In the genomic region with DNA sequence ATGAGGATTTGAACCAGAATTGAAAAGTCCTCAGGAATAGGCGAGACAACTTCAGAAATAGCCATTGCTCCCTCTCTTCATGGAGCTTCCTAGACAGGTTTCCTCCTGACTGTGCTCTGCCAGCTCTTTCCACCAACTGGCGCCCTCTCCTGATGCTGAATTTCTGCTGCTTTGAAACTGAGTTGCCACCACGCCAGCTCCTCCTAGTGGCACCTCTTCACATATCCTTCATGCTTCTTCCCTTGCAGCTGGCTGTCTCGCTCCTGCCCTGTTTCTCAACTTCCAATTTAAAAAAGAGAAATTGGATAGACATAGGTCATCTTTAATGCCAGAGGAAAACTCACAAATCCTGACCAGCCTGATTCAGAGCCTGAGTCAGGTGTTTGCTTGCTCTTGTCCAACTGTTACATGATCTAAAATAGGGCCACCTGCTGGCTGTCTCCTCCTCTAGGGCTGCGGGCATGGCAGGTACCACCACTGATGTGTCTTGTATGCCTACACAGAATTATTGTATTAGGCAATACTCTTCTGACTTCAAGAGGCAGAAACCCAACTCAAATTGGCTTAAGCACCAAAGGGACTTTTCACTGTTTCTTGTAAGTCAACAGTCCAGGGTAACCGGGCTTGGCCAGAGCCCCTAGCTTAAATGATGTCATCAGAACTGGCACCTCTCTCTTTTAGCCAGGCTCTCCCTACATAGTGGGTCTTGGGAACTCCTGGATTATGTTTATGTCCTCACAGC, we compare ENCODE assay signal across 8 cellular contexts. TPM values are rescaled to one million over a fixed set of nuclear protein-coding genes. Genes with fewer than 3 reads are reported as not detected.
DNase-seq lines count a peak whose midpoint lies in the region; ATAC-seq, FAIRE-seq and TF ChIP-seq lines count a peak whose summit lies in the region.
"Not testable (repeated sequence)": the region's sequence is repeated elsewhere in the genome, so short reads cannot be mapped to it uniquely, and the experiment has no call there.

No MANE protein-coding gene starts in this region.

- H2AFZ ChIP-seq in keratinocyte (ENCODE audit: control insufficient read depth, low read length) = not testable (repeated sequence)

- H3K36me3 ChIP-seq in keratinocyte (ENCODE audit: control insufficient read depth in 2 of 2, extremely low read depth in 1 of 2, insufficient read depth in 2 of 2, low read length in 2 of 2) = not testable (repeated sequence)

- TF ChIP-seq CTCF in cardiac fibroblast (IDR thresholded peaks at IDR 0.05; ENCODE audit: low read depth, low read length) = peak; percentile 71
- TF ChIP-seq CTCF in keratinocyte (optimal IDR thresholded peaks at IDR 0.05 in 1 of 3, IDR thresholded peaks at IDR 0.05 in 1 of 3, conservative IDR thresholded peaks at IDR 0.05 in 1 of 3; ENCODE audit: extremely low read depth in 1 of 3, insufficient read depth in 2 of 3, low read length in 3 of 3) = peak; percentile 34 to 77 (median 74)

- dilution Hi-C loops in keratinocyte (cut with MboI; ENCODE audit: extremely low pct_ligation_motif_present, low sequenced_read_pairs) = not testable (repeated sequence)

- H4K20me1 ChIP-seq in keratinocyte (ENCODE audit: control insufficient read depth, extremely low read depth, insufficient read depth, low read length) = not testable (repeated sequence)

- not testable (repeated sequence) for H3K9ac ChIP-seq in keratinocyte (ENCODE audit: control insufficient read depth, extremely low read depth, insufficient read depth, low read length)

- FAIRE-seq in keratinocyte (lab: Jason Lieb, UNC) = peak; percentile 98

- not testable (repeated sequence) for H3K27me3 ChIP-seq in keratinocyte (ENCODE audit: control insufficient read depth, extremely low read depth, insufficient read depth, low read length)

- DNase-seq in AML-193 (lab: John Stamatoyannopoulos, UW) = peak; percentile 56 to 65
- DNase-seq in NCI-H460 (ENCODE audit: extremely low read depth, low read depth) = peak; percentile 59
- DNase-seq in cardiac fibroblast (ENCODE audit: low read depth in 2 of 2) = peak; percentile 82
- DNase-seq in keratinocyte (ENCODE audit: low read depth, low spot score) = not testable (repeated sequence)
- peak; percentile 35 for DNase-seq in skeletal muscle cell (ENCODE audit: low read depth)

- ATAC-seq in GM18870 (IDR thresholded peaks at IDR 0.05; ENCODE audit: unreplicated experiment) = peak; percentile 61
- ATAC-seq in HG03175 (IDR thresholded peaks at IDR 0.05; ENCODE audit: unreplicated experiment) = peak; percentile 66
- peak; percentile 49 to 62 for ATAC-seq in activated CD4-positive, CD25-positive, alpha-beta regulatory T cell treated with anti-CD3 and anti-CD28 coated beads, Interleukin-2, amount 50 U/mL, for 24 hours

- not testable (repeated sequence) for H3K27ac ChIP-seq in keratinocyte (ENCODE audit: control insufficient read depth, insufficient read depth, low read length)

- H3K4me2 ChIP-seq in keratinocyte (ENCODE audit: control insufficient read depth, extremely low read depth, insufficient read depth, low read depth, low read length) = peak overlapping the region; percentile 27

- H3K4me3 ChIP-seq in cardiac fibroblast (replicated peaks in 1 of 2; ENCODE audit: low read depth in 2 of 2, low read length in 2 of 2); keratinocyte (ENCODE audit: control insufficient read depth in 2 of 3, extremely low read depth in 1 of 3, insufficient read depth in 2 of 3, low read depth in 1 of 3, low read length in 3 of 3); skeletal muscle cell (ENCODE audit: low read depth, low read length): not testable (repeated sequence)

- H3K9me1 ChIP-seq in keratinocyte (ENCODE audit: control insufficient read depth, extremely low read depth, insufficient read depth, low read length) = not testable (repeated sequence)

- not testable (repeated sequence) for H3K4me1 ChIP-seq in keratinocyte (ENCODE audit: control insufficient read depth, extremely low read depth, insufficient read depth, low read length)

- not testable (repeated sequence) for H3K79me2 ChIP-seq in keratinocyte (ENCODE audit: control insufficient read depth, insufficient read depth, low read length)

- H3K9me3 ChIP-seq in keratinocyte (ENCODE audit: control insufficient read depth, low read depth, low read length) = not testable (repeated sequence)

RNA-seq across cellular contexts. Expression of a gene that starts 9.3 kb away (rescaled TPM):
- not detected in 2 replicates for total RNA-seq in NCI-H460 (2014; rRNA removed; shearing (Covaris generic))
- not detected in 2 replicates for polyA plus RNA-seq in NCI-H460 (2014; cell fraction: nucleus; rRNA removed)
- 0.03 to 0.42 TPM (median 0.08 TPM) in 3 replicates for polyA plus RNA-seq in keratinocyte
- 0.52 TPM for polyA plus RNA-seq in keratinocyte (2011; ENCODE audit: low read depth)
- polyA plus RNA-seq in keratinocyte (2011; cell fraction: cytosol; rRNA removed) = 0.07 and 0.38 TPM in 2 replicates
- 0.37 and 0.79 TPM in 2 replicates for polyA plus RNA-seq in keratinocyte (2011; cell fraction: nucleus; rRNA removed)
- 0.30 and 0.93 TPM in 2 replicates for polyA plus RNA-seq in keratinocyte (2012; ENCODE audit: low replicate concordance)
- polyA minus RNA-seq in keratinocyte = 0.16 to 0.69 TPM (median 0.52 TPM) in 3 replicates
- not detected for polyA minus RNA-seq in keratinocyte (2011; cell fraction: cytosol; rRNA and poly(A)+ RNA removed)
- polyA minus RNA-seq in keratinocyte (2011; cell fraction: nucleus; rRNA and poly(A)+ RNA removed) = 0.47 and 0.84 TPM in 2 replicates

RNA-seq across cellular contexts. Expression of a gene that starts 13.2 kb away (rescaled TPM):
- 0.10 and 0.17 TPM in 2 replicates for total RNA-seq in NCI-H460 (2014; rRNA removed; shearing (Covaris generic))
- 0.03 TPM in 1 of 2 replicates, not detected in the other for polyA plus RNA-seq in NCI-H460 (2014; cell fraction: nucleus; rRNA removed)
- 0.07 to 0.16 TPM (median 0.13 TPM) in 3 replicates for polyA plus RNA-seq in keratinocyte
- polyA plus RNA-seq in keratinocyte (2011; ENCODE audit: low read depth) = 0.16 TPM
- polyA plus RNA-seq in keratinocyte (2011; cell fraction: cytosol; rRNA removed) = 0.01 and 0.06 TPM in 2 replicates
- polyA plus RNA-seq in keratinocyte (2011; cell fraction: nucleus; rRNA removed) = 0.14 and 0.35 TPM in 2 replicates
- 0.08 and 0.38 TPM in 2 replicates for polyA plus RNA-seq in keratinocyte (2012; ENCODE audit: low replicate concordance)
- 0.13 to 0.16 TPM in 2 of 3 replicates, not detected in the other for polyA minus RNA-seq in keratinocyte
- not detected for polyA minus RNA-seq in keratinocyte (2011; cell fraction: cytosol; rRNA and poly(A)+ RNA removed)
- 0.23 and 0.32 TPM in 2 replicates for polyA minus RNA-seq in keratinocyte (2011; cell fraction: nucleus; rRNA and poly(A)+ RNA removed)
